ENCODE assay signal across 24 cellular contexts in the genomic region with DNA sequence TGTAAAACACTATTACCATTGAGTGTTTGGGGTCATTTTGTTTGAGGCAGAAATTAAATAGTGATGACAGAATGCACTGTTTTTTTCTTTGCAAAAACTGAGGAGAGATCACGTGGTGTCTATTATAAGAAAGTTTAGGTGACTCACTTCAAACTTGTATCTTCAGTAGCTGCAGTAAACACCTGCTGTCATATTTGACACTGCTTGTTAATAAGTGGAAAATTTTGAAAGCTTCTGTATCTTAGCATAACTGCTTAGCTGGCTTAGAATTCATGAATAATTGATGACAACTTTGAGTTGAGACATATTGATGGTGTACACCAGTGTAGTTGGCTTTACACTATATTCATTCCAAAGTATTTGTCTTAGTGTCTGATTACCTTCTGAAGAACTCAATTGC. TPM values are rescaled to one million over a fixed set of nuclear protein-coding genes. Genes with fewer than 3 reads are reported as not detected.
"Had no signal": no experiment of that assay in that cellular context is flagged by ENCODE, and none has a peak within 500 bp of the region (broad histone marks: within the 10 kb centered on the region; RNA-seq: fewer than 3 reads in every experiment).

No MANE protein-coding gene starts in this region.

- H3K4me2 ChIP-seq: smooth muscle cell had no signal

- H3K4me3 ChIP-seq: coronary artery, heart left ventricle, ovary, smooth muscle cell, suprapubic skin, thyroid gland had no signal

- H3K36me3 ChIP-seq: heart left ventricle, ovary, suprapubic skin, thyroid gland had no signal

- H3K27me3 ChIP-seq: heart left ventricle, ovary, suprapubic skin, thyroid gland had no signal

- H3K27ac ChIP-seq: coronary artery, heart left ventricle, ovary, suprapubic skin, thyroid gland had no signal

- DNase-seq: effector CD8-positive, alpha-beta T cell; heart left ventricle; left colon; naive thymus-derived CD8-positive, alpha-beta T cell; ovary; right cardiac atrium; stimulated activated CD4-positive, alpha-beta T cell treated with anti-CD3 and anti-CD28 coated beads, Interleukin-2, amount 100 ng/mL, for 48 hours; stimulated activated naive CD4-positive, alpha-beta T cell treated with Interleukin-2 at 50 U/mL for 16 hours; thyroid gland had no signal

- H3K9me3 ChIP-seq: ovary, suprapubic skin, thyroid gland had no signal

- H3K4me1 ChIP-seq: heart left ventricle, suprapubic skin, thyroid gland had no signal

RNA-seq across cellular contexts. Expression of gene MDFIC2, which starts 29.7 kb away (rescaled TPM):
- total RNA-seq: dermis microvascular lymphatic vessel endothelial cell; esophagus mucosa; fibroblast of lung; frontal cortex; glomerular endothelial cell; heart left ventricle; kidney epithelial cell; left colon; liver; lung microvascular endothelial cell; mesenteric fat pad; mononuclear cell; naive thymus-derived CD8-positive, alpha-beta T cell; neural crest cell; ovary; posterior vena cava; right cardiac atrium; smooth muscle cell; suprapubic skin; thyroid gland had no signal
- polyA plus RNA-seq: fibroblast of lung; heart left ventricle; liver; naive thymus-derived CD8-positive, alpha-beta T cell; ovary; right cardiac atrium; smooth muscle cell had no signal
